8 cellular contexts compared by ENCODE assay signal in genomic region chr19:3366761-3367571, GRCh38. TPM values are rescaled to one million over a fixed set of nuclear protein-coding genes. Genes with fewer than 3 reads are reported as not detected.
A peak's percentile ranks its signal among the peaks of the same experiment; 100 is the strongest.
DNase-seq lines count a peak whose midpoint lies in the region; ATAC-seq and TF ChIP-seq lines count a peak whose summit lies in the region.

No MANE protein-coding gene starts in this region.

- TF ChIP-seq CTCF in AG10803 (conservative IDR thresholded peaks at IDR 0.05; ENCODE audit: low read length) (no peak), natural killer cell (IDR thresholded peaks at IDR 0.05) (no peak)

- H3K9me3 Mint-ChIP-seq in natural killer cell, result no peaks in the 10 kb centered on the region

- in situ Hi-C loops in GM18951 (cut with MboI; ENCODE audit: low sequenced_read_pairs, unreplicated experiment), result no loop called here

- H3K27me3 Mint-ChIP-seq in T-helper 17 cell (no peaks in the 10 kb centered on the region), natural killer cell (ENCODE audit: low read depth in 2 of 2) (peaks cover 0 to 24% of the 10 kb centered on the region in 2 donors)

- H3K4me1 Mint-ChIP-seq in T-helper 17 cell, result peaks cover 51% of the 10 kb centered on the region
- peaks cover 7 to 52% of the 10 kb centered on the region in 2 donors for H3K4me1 Mint-ChIP-seq in natural killer cell

- H3K27ac Mint-ChIP-seq in T-helper 17 cell, result no peak overlapping the region
- H3K27ac Mint-ChIP-seq in natural killer cell, result no peak overlapping the region

- ATAC-seq in T-helper 17 cell (peak; percentile 20), esophagus mucosa (peak; percentile 24), natural killer cell (peak in 1 of 3 donors; percentile 27), HG02840 (IDR thresholded peaks at IDR 0.05; ENCODE audit: low FRiP score, unreplicated experiment) (no peak), HG02588 (IDR thresholded peaks at IDR 0.05; ENCODE audit: unreplicated experiment) (no peak)

- TF ChIP-seq POLR2A in GM18951 (IDR thresholded peaks at IDR 0.05; ENCODE audit: extremely low read depth, insufficient read depth, insufficient read length), result peak; percentile 31

- H3K4me3 Mint-ChIP-seq in T-helper 17 cell, result peak overlapping the region; percentile 90
- peak overlapping the region; percentile 56 for H3K4me3 Mint-ChIP-seq in natural killer cell

- H3K36me3 Mint-ChIP-seq in T-helper 17 cell (ENCODE audit: low read depth), result peaks cover 2% of the 10 kb centered on the region
- no peaks in the 10 kb centered on the region for H3K36me3 Mint-ChIP-seq in natural killer cell

- DNase-seq in AG10803 (ENCODE audit: low read depth), result no peak
- DNase-seq in T-helper 17 cell, result no peak
- DNase-seq in natural killer cell, result no peak
- no peak for DNase-seq in cortex of kidney (lab: John Stamatoyannopoulos, UW)

- intact Hi-C loops in natural killer cell (cut with micrococcal nuclease), result no loop called here

- peak overlapping the region; percentile 86 for H3K4me3 ChIP-seq in AG10803 (ENCODE audit: low read length)

- H3K9me3 ChIP-seq in T-helper 17 cell (ENCODE audit: control insufficient read depth, low read length, poor library complexity, severe bottlenecking), result no peaks in the 10 kb centered on the region

RNA-seq across cellular contexts. Expression of gene NFIC, which starts 0.6 kb away (rescaled TPM):
- total RNA-seq in T-helper 17 cell, result 10 to 100 TPM; 29.0 to 29.3 TPM
- total RNA-seq in esophagus mucosa, result 68.2 TPM
- total RNA-seq in natural killer cell, result 10 to 100 TPM; 18.5 to 22.2 (median 20.6) TPM

Comparison
In these comparisons a context has a peak if more than half of its experiments do, and no peak if none do; other contexts are left out.
1. ATAC-seq: peak in T-helper 17 cell (single experiment) and esophagus mucosa (single experiment); none in HG02840 (single experiment) and HG02588 (single experiment).